In the genomic region with DNA sequence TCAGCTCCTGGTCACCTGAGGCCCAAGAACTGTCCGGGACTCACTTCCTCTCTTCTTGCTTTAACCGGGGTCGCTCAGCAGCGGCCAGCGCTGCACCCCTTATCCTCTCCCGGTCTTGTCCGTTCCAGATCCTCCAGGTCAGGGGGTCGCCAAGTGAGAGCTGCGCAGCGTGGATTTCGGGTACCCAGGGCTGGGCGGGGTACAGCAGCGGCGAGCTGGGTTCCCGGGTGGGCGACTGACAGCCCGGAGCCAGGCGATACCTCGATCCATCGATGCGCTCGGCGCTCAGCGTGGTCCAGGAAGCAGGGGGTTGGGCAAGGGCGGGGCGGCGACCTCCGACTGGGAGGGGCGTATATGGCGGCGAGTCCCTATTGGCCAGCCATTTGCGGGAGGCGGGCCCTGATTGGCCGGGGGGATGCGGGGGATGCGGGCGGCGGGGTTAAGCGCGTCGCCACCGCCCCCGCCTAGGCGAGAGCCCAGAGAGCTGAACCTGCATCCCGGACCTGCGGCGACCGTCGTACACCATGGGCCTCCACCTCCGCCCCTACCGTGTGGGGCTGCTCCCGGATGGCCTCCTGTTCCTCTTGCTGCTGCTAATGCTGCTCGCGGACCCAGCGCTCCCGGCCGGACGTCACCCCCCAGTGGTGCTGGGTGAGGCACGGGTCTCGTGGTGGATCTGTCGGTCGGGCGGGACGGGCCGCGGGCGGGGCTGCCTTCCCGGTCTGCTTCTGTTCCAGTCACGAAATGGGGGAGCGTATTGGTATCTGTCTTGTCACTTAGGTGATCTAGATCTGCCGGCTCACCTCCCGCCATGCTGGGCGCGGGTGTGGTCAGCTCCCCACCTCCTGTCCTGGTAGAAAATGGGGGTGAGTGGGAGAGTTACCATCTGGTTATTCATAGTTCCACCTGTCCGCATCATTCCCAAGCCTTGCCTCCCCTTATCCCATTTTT, we compare ENCODE assay signal across 1 cellular context.
TF ChIP-seq lines count a peak whose summit lies in the region.

A gene with protein sequence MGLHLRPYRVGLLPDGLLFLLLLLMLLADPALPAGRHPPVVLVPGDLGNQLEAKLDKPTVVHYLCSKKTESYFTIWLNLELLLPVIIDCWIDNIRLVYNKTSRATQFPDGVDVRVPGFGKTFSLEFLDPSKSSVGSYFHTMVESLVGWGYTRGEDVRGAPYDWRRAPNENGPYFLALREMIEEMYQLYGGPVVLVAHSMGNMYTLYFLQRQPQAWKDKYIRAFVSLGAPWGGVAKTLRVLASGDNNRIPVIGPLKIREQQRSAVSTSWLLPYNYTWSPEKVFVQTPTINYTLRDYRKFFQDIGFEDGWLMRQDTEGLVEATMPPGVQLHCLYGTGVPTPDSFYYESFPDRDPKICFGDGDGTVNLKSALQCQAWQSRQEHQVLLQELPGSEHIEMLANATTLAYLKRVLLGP (plus strand): TSS at position 471 of the 951 bp plus-strand sequence. CDS start 54 bp downstream, at position 525.

TF ChIP-seq in HepG2, 621 proteins besides CTCF, POLR2A, EP300 and RAD21 (continued from another document and continues in another):
- TF ChIP-seq, protein P1, sequence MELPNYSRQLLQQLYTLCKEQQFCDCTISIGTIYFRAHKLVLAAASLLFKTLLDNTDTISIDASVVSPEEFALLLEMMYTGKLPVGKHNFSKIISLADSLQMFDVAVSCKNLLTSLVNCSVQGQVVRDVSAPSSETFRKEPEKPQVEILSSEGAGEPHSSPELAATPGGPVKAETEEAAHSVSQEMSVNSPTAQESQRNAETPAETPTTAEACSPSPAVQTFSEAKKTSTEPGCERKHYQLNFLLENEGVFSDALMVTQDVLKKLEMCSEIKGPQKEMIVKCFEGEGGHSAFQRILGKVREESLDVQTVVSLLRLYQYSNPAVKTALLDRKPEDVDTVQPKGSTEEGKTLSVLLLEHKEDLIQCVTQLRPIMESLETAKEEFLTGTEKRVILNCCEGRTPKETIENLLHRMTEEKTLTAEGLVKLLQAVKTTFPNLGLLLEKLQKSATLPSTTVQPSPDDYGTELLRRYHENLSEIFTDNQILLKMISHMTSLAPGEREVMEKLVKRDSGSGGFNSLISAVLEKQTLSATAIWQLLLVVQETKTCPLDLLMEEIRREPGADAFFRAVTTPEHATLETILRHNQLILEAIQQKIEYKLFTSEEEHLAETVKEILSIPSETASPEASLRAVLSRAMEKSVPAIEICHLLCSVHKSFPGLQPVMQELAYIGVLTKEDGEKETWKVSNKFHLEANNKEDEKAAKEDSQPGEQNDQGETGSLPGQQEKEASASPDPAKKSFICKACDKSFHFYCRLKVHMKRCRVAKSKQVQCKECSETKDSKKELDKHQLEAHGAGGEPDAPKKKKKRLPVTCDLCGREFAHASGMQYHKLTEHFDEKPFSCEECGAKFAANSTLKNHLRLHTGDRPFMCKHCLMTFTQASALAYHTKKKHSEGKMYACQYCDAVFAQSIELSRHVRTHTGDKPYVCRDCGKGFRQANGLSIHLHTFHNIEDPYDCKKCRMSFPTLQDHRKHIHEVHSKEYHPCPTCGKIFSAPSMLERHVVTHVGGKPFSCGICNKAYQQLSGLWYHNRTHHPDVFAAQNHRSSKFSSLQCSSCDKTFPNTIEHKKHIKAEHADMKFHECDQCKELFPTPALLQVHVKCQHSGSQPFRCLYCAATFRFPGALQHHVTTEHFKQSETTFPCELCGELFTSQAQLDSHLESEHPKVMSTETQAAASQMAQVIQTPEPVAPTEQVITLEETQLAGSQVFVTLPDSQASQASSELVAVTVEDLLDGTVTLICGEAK (IDR thresholded peaks at IDR 0.05) = no peak
- TF ChIP-seq, protein P1 (CRISPR knock-in tag; IDR thresholded peaks at IDR 0.05) = peak; percentile 70; the same call in 1 of the 2 replicates
- no peak for TF ChIP-seq NONO (IDR thresholded peaks at IDR 0.05)
- peak; percentile 93 for TF ChIP-seq NONO (CRISPR knock-in tag; conservative IDR thresholded peaks at IDR 0.05)
- no peak for TF ChIP-seq HNRNPK (IDR thresholded peaks at IDR 0.05; ENCODE audit: low read depth, low read length, poor library complexity, severe bottlenecking)
- peak; percentile 73; the same call in 1 of the 2 replicates for TF ChIP-seq ELF4 (CRISPR knock-in tag; IDR thresholded peaks at IDR 0.05; ENCODE audit: borderline replicate concordance)
- TF ChIP-seq, protein P2, sequence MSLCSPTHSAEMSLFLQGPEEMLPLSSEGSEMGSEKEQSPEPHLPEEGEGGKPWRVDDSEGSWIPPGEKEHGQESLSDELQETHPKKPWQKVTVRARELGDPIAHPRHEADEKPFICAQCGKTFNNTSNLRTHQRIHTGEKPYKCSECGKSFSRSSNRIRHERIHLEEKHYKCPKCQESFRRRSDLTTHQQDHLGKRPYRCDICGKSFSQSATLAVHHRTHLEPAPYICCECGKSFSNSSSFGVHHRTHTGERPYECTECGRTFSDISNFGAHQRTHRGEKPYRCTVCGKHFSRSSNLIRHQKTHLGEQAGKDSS (CRISPR knock-in tag; IDR thresholded peaks at IDR 0.05; ENCODE audit: borderline replicate concordance, low read depth) = peak; percentile 79
- TF ChIP-seq, protein P3, sequence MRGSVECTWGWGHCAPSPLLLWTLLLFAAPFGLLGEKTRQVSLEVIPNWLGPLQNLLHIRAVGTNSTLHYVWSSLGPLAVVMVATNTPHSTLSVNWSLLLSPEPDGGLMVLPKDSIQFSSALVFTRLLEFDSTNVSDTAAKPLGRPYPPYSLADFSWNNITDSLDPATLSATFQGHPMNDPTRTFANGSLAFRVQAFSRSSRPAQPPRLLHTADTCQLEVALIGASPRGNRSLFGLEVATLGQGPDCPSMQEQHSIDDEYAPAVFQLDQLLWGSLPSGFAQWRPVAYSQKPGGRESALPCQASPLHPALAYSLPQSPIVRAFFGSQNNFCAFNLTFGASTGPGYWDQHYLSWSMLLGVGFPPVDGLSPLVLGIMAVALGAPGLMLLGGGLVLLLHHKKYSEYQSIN (CRISPR knock-in tag; IDR thresholded peaks at IDR 0.05; ENCODE audit: borderline replicate concordance) = no peak
- TF ChIP-seq GATA4 (IDR thresholded peaks at IDR 0.05; ENCODE audit: borderline replicate concordance, low read depth) = no peak
- 0 out of 2 replicates have a peak, but pooled peaks have one; percentile 7 for TF ChIP-seq ZNF564 (CRISPR knock-in tag; IDR thresholded peaks at IDR 0.05)
- TF ChIP-seq, protein P4, sequence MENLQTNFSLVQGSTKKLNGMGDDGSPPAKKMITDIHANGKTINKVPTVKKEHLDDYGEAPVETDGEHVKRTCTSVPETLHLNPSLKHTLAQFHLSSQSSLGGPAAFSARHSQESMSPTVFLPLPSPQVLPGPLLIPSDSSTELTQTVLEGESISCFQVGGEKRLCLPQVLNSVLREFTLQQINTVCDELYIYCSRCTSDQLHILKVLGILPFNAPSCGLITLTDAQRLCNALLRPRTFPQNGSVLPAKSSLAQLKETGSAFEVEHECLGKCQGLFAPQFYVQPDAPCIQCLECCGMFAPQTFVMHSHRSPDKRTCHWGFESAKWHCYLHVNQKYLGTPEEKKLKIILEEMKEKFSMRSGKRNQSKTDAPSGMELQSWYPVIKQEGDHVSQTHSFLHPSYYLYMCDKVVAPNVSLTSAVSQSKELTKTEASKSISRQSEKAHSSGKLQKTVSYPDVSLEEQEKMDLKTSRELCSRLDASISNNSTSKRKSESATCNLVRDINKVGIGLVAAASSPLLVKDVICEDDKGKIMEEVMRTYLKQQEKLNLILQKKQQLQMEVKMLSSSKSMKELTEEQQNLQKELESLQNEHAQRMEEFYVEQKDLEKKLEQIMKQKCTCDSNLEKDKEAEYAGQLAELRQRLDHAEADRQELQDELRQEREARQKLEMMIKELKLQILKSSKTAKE (CRISPR knock-in tag; IDR thresholded peaks at IDR 0.05; ENCODE audit: borderline replicate concordance) = 0 out of 2 replicates have a peak, but pooled peaks have one; percentile 31
- peak; percentile 93 for TF ChIP-seq MAZ (IDR thresholded peaks at IDR 0.05; ENCODE audit: borderline replicate concordance, low read depth, low read length)
- TF ChIP-seq MAZ (CRISPR knock-in tag; IDR thresholded peaks at IDR 0.05; ENCODE audit: low read depth) = peak; percentile 99
- TF ChIP-seq, protein P5, sequence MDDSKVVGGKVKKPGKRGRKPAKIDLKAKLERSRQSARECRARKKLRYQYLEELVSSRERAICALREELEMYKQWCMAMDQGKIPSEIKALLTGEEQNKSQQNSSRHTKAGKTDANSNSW (CRISPR knock-in tag; IDR thresholded peaks at IDR 0.05; ENCODE audit: borderline replicate concordance) = no peak
- no peak for TF ChIP-seq ZNF224 (CRISPR knock-in tag; IDR thresholded peaks at IDR 0.05)
- TF ChIP-seq JUNB (CRISPR knock-in tag; IDR thresholded peaks at IDR 0.05; ENCODE audit: borderline replicate concordance) = no peak
- no peak for TF ChIP-seq ZNF850 (CRISPR knock-in tag; conservative IDR thresholded peaks at IDR 0.05)
- no peak for TF ChIP-seq SKI (IDR thresholded peaks at IDR 0.05; ENCODE audit: partially characterized antibody)
- TF ChIP-seq ZNF101 (CRISPR knock-in tag; IDR thresholded peaks at IDR 0.05; ENCODE audit: borderline replicate concordance, low read depth) = no peak
- TF ChIP-seq, protein P6, sequence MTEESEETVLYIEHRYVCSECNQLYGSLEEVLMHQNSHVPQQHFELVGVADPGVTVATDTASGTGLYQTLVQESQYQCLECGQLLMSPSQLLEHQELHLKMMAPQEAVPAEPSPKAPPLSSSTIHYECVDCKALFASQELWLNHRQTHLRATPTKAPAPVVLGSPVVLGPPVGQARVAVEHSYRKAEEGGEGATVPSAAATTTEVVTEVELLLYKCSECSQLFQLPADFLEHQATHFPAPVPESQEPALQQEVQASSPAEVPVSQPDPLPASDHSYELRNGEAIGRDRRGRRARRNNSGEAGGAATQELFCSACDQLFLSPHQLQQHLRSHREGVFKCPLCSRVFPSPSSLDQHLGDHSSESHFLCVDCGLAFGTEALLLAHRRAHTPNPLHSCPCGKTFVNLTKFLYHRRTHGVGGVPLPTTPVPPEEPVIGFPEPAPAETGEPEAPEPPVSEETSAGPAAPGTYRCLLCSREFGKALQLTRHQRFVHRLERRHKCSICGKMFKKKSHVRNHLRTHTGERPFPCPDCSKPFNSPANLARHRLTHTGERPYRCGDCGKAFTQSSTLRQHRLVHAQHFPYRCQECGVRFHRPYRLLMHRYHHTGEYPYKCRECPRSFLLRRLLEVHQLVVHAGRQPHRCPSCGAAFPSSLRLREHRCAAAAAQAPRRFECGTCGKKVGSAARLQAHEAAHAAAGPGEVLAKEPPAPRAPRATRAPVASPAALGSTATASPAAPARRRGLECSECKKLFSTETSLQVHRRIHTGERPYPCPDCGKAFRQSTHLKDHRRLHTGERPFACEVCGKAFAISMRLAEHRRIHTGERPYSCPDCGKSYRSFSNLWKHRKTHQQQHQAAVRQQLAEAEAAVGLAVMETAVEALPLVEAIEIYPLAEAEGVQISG (CRISPR knock-in tag; IDR thresholded peaks at IDR 0.05) = peak; percentile 70; the same call in 1 of the 2 replicates
- TF ChIP-seq HCFC1 (IDR thresholded peaks at IDR 0.05; ENCODE audit: low read depth, low read length) = peak; percentile 35
- no peak; the same call in 1 of the 2 replicates for TF ChIP-seq ZNF33B (CRISPR knock-in tag; IDR thresholded peaks at IDR 0.05)
- TF ChIP-seq, protein P7, sequence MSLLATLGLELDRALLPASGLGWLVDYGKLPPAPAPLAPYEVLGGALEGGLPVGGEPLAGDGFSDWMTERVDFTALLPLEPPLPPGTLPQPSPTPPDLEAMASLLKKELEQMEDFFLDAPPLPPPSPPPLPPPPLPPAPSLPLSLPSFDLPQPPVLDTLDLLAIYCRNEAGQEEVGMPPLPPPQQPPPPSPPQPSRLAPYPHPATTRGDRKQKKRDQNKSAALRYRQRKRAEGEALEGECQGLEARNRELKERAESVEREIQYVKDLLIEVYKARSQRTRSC (CRISPR knock-in tag; IDR thresholded peaks at IDR 0.05; ENCODE audit: low read depth) = no peak
- peak; percentile 96; the same call in 1 of the 2 replicates for TF ChIP-seq ZNF788 (CRISPR knock-in tag; IDR thresholded peaks at IDR 0.05; ENCODE audit: borderline replicate concordance)
- TF ChIP-seq REXO4 (CRISPR knock-in tag; IDR thresholded peaks at IDR 0.05; ENCODE audit: borderline replicate concordance) = no peak
- 0 out of 2 replicates have a peak, but pooled peaks have one; percentile 39 for TF ChIP-seq FOXC1 (CRISPR knock-in tag; IDR thresholded peaks at IDR 0.05; ENCODE audit: borderline replicate concordance)
- peak; percentile 52 for TF ChIP-seq SRSF1 (optimal IDR thresholded peaks at IDR 0.05; ENCODE audit: low read depth, low read length)
- peak; percentile 95 for TF ChIP-seq RBM39 (IDR thresholded peaks at IDR 0.05; ENCODE audit: low read depth, low read length, poor library complexity, severe bottlenecking)
- TF ChIP-seq SRY (CRISPR knock-in tag; IDR thresholded peaks at IDR 0.05) = 0 out of 2 replicates have a peak, but pooled peaks have one; percentile 13
- TF ChIP-seq, protein P8, sequence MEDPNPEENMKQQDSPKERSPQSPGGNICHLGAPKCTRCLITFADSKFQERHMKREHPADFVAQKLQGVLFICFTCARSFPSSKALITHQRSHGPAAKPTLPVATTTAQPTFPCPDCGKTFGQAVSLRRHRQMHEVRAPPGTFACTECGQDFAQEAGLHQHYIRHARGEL (CRISPR knock-in tag; IDR thresholded peaks at IDR 0.05) = 0 out of 2 replicates have a peak, but pooled peaks have one; percentile 58
- TF ChIP-seq ZNF761 (CRISPR knock-in tag; conservative IDR thresholded peaks at IDR 0.05) = no peak
- peak; percentile 74 for TF ChIP-seq ZSCAN25 (CRISPR knock-in tag; IDR thresholded peaks at IDR 0.05)
- TF ChIP-seq ZNF143 (CRISPR knock-in tag; IDR thresholded peaks at IDR 0.05) = 0 out of 2 replicates have a peak, but pooled peaks have one; percentile 10
- peak; percentile 75 for TF ChIP-seq ETV5 (CRISPR knock-in tag; IDR thresholded peaks at IDR 0.05; ENCODE audit: borderline replicate concordance)
- TF ChIP-seq ZNF703 (CRISPR knock-in tag; IDR thresholded peaks at IDR 0.05; ENCODE audit: borderline replicate concordance) = no peak
- peak; percentile 60; the same call in 1 of the 2 replicates for TF ChIP-seq MAF1 (CRISPR knock-in tag; IDR thresholded peaks at IDR 0.05; ENCODE audit: borderline replicate concordance)
- TF ChIP-seq KDM6A (CRISPR knock-in tag; IDR thresholded peaks at IDR 0.05; ENCODE audit: low read depth) = no peak
